Comparison of ENCODE assay signal across 9 cellular contexts in genomic region chr12:41264281-41264680, GRCh38.
DNase-seq lines count a peak whose midpoint lies in the region; ATAC-seq and TF ChIP-seq lines count a peak whose summit lies in the region.
"Had no signal": no experiment of that assay in that cellular context is flagged by ENCODE, and none has a peak within 500 bp of the region (broad histone marks: within the 10 kb centered on the region; RNA-seq: fewer than 3 reads in every experiment).

No MANE protein-coding gene starts in this region.

- peak; percentile 19 for TF ChIP-seq CTCF in CD8-positive, alpha-beta T cell (IDR thresholded peaks at IDR 0.05)
- TF ChIP-seq CTCF in kidney epithelial cell (IDR thresholded peaks at IDR 0.05; ENCODE audit: insufficient read depth, low read length, poor library complexity, severe bottlenecking): peak; percentile 34

- no peak overlapping the region for H3K4me3 Mint-ChIP-seq in CD8-positive, alpha-beta T cell

- no peak for ATAC-seq in CD8-positive, alpha-beta T cell
- peak; percentile 46 for ATAC-seq in HG03175 (IDR thresholded peaks at IDR 0.05; ENCODE audit: unreplicated experiment)
- no peak for ATAC-seq in HG02870 (IDR thresholded peaks at IDR 0.05; ENCODE audit: unreplicated experiment)
- no peak for ATAC-seq in HG02623 (IDR thresholded peaks at IDR 0.05; ENCODE audit: unreplicated experiment)
- ATAC-seq: Right ventricle myocardium inferior had no signal

- H3K27ac Mint-ChIP-seq in CD8-positive, alpha-beta T cell: no peak overlapping the region

- POLR2A ChIA-PET in CD8-positive, alpha-beta T cell (lab: Charles Lee): interaction anchor here (0.6 kb wide), 1 partner anchor 155 kb away, joined by 3 read pairs; no protein-coding TSS in a partner anchor

- no peaks in the 10 kb centered on the region for H3K4me1 ChIP-seq in CD8-positive, alpha-beta T cell (ENCODE audit: insufficient read depth, low read length)

- no peak for DNase-seq in CD8-positive, alpha-beta T cell
- DNase-seq in SK-N-DZ (ENCODE audit: low spot score) (peak; percentile 33), kidney epithelial cell (ENCODE audit: low read depth) (no peak)
- DNase-seq in stimulated activated CD4-positive, alpha-beta T cell treated with anti-CD3 and anti-CD28 coated beads, Interleukin-4, amount 100 ng/mL, for 4 hours: no peak
- DNase-seq in stimulated activated naive CD4-positive, alpha-beta T cell treated with Interleukin-2 at 50 U/mL for 16 hours (lab: John Stamatoyannopoulos, UW): no peak

- H3K27me3 Mint-ChIP-seq in CD8-positive, alpha-beta T cell (ENCODE audit: low read depth): peaks cover 6% of the 10 kb centered on the region

- no peaks in the 10 kb centered on the region for H3K9me3 ChIP-seq in CD8-positive, alpha-beta T cell (ENCODE audit: low read length)

- H3K27me3 ChIP-seq in CD8-positive, alpha-beta T cell (ENCODE audit: insufficient read depth, low read length): no peaks in the 10 kb centered on the region
- H3K27me3 ChIP-seq in kidney epithelial cell (ENCODE audit: control insufficient read depth, insufficient read depth, low read length): no peaks in the 10 kb centered on the region

- no peaks in the 10 kb centered on the region for H3K9me3 Mint-ChIP-seq in CD8-positive, alpha-beta T cell

- intact Hi-C loops in CD8-positive, alpha-beta T cell (cut with DNase I, micrococcal nuclease): loop anchor here in 1 of 2 experiments (10.0 kb wide), 1 partner anchor 761 kb away; no protein-coding TSS in a partner anchor

- no peaks in the 10 kb centered on the region for H3K36me3 ChIP-seq in CD8-positive, alpha-beta T cell (ENCODE audit: insufficient read depth, low read length)
- H3K36me3 ChIP-seq in kidney epithelial cell (ENCODE audit: control insufficient read depth, insufficient read depth, low read length): no peaks in the 10 kb centered on the region

- no peak overlapping the region for H3K4me3 ChIP-seq in CD8-positive, alpha-beta T cell (ENCODE audit: low read depth, low read length)
- no peak overlapping the region for H3K4me3 ChIP-seq in kidney epithelial cell (ENCODE audit: low read depth, low read length)

- no peak overlapping the region for H3K27ac ChIP-seq in CD8-positive, alpha-beta T cell (ENCODE audit: low read depth, low read length)

- no peaks in the 10 kb centered on the region for H3K36me3 Mint-ChIP-seq in CD8-positive, alpha-beta T cell

- no peaks in the 10 kb centered on the region for H3K4me1 Mint-ChIP-seq in CD8-positive, alpha-beta T cell (ENCODE audit: low read depth)

- CTCF ChIA-PET in CD8-positive, alpha-beta T cell (lab: Charles Lee): no interaction called here
